Comparison of ENCODE assay signal across 9 cellular contexts in genomic region chr1:98962156-98962555, GRCh38. TPM values are rescaled to one million over a fixed set of nuclear protein-coding genes. Genes with fewer than 3 reads are reported as not detected.
"Had no signal": no experiment of that assay in that cellular context is flagged by ENCODE, and none has a peak within 500 bp of the region (broad histone marks: within the 10 kb centered on the region; RNA-seq: fewer than 3 reads in every experiment).

No MANE protein-coding gene starts in this region.

- H3K4me1 ChIP-seq: esophagus muscularis mucosa had no signal

- H3K27me3 ChIP-seq: brain microvascular endothelial cell, esophagus muscularis mucosa, ovary had no signal

- H3K4me3 ChIP-seq: dorsolateral prefrontal cortex, esophagus muscularis mucosa, ovary had no signal

- H3K9me3 ChIP-seq: esophagus muscularis mucosa, ovary had no signal

- H3K36me3 ChIP-seq: brain microvascular endothelial cell, esophagus muscularis mucosa, ovary had no signal

- H3K27ac ChIP-seq: brain microvascular endothelial cell, dorsolateral prefrontal cortex, esophagus muscularis mucosa, ovary had no signal

- DNase-seq: activated CD4-positive, alpha-beta T cell treated with anti-CD3 and anti-CD28 coated beads for 48 hours; activated naive CD4-positive, alpha-beta T cell treated with Interleukin-2 at 50 U/mL for 16 hours; brain microvascular endothelial cell; dorsolateral prefrontal cortex; hippocampal formation; ovary; stimulated activated CD4-positive, alpha-beta T cell treated with anti-CD3 and anti-CD28 coated beads, Interleukin-4, amount 100 ng/mL, for 24 hours; T-helper 1 cell had no signal

RNA-seq across cellular contexts. Expression of gene PLPPR5, which starts 42.5 kb away (rescaled TPM):
- total RNA-seq: ovary had no signal
- polyA plus RNA-seq: ovary had no signal
